ENCODE assay signal across 1 cellular context in the genomic region with DNA sequence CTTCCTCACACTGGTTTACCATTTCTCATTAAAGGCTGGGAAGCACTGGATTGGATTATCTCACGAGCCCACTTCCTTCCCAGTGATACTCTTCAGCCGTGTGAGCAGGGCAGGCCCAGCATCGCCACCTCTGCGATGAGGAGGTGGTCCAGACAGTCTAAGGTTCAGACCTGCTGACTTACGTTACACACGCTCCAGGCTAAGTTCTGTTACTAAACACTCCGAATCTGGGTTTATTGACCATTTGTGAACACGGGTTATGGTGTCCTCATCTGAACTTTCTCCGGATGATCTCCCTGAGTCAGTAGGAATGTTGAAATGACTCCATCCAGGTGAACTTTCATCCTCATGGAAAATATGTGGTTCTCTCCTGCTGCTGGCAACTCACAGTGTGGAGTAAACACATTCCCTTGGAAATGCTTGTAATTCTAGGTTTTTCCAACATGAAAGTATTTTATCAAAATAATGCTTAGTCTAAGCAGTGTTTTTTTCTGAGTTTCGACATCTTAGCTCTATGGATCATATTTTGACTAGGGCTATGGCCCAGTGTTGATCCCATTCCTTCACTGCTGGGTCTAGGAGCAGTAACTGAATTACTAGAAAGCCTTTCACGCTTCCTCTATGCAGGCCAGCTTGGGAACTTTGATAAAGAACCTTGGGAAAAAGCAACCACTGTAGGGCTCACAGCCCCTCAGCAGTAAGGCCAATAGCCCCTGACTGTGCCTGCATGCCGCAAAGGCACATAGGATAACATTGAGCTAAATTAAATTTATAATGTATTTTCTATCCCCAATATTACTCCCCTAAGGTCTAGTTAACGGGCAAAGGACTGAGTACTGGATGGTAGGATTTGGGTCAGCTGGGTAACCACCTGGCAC.
TF ChIP-seq lines count a peak whose summit lies in the region.

No MANE protein-coding gene starts in this region.

TF ChIP-seq in SK-N-SH, 30 proteins besides CTCF, POLR2A, EP300 and RAD21:
- TF ChIP-seq, protein P1, sequence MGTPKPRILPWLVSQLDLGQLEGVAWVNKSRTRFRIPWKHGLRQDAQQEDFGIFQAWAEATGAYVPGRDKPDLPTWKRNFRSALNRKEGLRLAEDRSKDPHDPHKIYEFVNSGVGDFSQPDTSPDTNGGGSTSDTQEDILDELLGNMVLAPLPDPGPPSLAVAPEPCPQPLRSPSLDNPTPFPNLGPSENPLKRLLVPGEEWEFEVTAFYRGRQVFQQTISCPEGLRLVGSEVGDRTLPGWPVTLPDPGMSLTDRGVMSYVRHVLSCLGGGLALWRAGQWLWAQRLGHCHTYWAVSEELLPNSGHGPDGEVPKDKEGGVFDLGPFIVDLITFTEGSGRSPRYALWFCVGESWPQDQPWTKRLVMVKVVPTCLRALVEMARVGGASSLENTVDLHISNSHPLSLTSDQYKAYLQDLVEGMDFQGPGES (IDR thresholded peaks at IDR 0.05; ENCODE audit: low read depth, low read length), result no peak
- TF ChIP-seq JUND (IDR thresholded peaks at IDR 0.05), result no peak
- TF ChIP-seq, protein P2, sequence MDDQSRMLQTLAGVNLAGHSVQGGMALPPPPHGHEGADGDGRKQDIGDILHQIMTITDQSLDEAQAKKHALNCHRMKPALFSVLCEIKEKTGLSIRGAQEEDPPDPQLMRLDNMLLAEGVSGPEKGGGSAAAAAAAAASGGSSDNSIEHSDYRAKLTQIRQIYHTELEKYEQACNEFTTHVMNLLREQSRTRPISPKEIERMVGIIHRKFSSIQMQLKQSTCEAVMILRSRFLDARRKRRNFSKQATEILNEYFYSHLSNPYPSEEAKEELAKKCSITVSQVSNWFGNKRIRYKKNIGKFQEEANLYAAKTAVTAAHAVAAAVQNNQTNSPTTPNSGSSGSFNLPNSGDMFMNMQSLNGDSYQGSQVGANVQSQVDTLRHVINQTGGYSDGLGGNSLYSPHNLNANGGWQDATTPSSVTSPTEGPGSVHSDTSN (IDR thresholded peaks at IDR 0.05), result no peak
- TF ChIP-seq FOXM1 (IDR thresholded peaks at IDR 0.05; ENCODE audit: low read depth), result no peak
